In the genomic region with DNA sequence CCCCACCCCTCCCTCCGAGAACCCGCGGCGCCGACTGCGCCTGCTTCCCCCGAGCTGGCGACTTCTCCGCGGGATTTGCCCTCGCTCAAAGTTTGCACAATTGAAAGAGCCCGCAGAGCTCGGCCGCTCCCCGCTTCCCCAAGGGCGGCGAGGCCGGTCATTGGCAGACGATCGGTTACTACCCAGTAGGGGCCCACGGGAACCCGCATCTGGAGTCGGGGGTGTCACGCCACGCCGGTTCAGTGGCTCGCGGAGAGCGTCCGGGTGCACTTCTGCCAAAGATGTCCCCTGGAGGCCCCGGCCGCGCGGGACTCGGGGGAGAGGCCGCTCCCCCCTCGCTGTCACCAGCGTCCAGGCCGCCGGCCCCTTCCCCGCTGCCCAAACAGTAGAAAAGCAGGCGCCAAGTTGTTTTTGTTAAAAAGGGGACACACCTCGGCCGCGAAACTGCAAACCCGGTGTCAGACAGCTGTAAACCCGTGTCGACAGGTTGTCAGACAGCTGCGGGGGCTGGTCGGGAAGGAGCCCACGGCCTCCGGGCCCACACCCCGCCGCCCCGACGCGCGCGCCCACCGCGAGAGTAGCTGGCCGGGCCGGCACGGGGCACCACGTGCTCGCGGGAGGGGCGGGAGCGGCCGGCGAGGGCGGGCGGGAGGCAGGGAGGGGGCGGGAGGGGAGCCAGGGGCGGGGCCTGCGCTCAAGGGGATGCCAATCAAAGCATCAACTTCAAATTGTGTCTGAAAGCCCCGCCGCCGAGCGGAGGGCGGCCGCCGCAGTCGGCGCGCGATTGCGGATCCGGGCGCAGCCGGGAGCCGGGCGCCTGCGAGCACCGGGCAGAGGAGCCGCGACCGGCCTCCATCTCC, we compare ENCODE assay signal across 1 cellular context.
TF ChIP-seq lines count a peak whose summit lies in the region.

A gene (plus strand): TSS at position 731 of the 860 bp plus-strand sequence. CDS start 274 bp downstream, outside the sequence.

TF ChIP-seq in GM23338, 12 proteins besides CTCF, POLR2A, EP300 and RAD21 (continued from another document):
- TF ChIP-seq, protein P1, sequence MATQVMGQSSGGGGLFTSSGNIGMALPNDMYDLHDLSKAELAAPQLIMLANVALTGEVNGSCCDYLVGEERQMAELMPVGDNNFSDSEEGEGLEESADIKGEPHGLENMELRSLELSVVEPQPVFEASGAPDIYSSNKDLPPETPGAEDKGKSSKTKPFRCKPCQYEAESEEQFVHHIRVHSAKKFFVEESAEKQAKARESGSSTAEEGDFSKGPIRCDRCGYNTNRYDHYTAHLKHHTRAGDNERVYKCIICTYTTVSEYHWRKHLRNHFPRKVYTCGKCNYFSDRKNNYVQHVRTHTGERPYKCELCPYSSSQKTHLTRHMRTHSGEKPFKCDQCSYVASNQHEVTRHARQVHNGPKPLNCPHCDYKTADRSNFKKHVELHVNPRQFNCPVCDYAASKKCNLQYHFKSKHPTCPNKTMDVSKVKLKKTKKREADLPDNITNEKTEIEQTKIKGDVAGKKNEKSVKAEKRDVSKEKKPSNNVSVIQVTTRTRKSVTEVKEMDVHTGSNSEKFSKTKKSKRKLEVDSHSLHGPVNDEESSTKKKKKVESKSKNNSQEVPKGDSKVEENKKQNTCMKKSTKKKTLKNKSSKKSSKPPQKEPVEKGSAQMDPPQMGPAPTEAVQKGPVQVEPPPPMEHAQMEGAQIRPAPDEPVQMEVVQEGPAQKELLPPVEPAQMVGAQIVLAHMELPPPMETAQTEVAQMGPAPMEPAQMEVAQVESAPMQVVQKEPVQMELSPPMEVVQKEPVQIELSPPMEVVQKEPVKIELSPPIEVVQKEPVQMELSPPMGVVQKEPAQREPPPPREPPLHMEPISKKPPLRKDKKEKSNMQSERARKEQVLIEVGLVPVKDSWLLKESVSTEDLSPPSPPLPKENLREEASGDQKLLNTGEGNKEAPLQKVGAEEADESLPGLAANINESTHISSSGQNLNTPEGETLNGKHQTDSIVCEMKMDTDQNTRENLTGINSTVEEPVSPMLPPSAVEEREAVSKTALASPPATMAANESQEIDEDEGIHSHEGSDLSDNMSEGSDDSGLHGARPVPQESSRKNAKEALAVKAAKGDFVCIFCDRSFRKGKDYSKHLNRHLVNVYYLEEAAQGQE (IDR thresholded peaks at IDR 0.05; ENCODE audit: unreplicated experiment) = no peak
- TF ChIP-seq POLR2AphosphoS5 (IDR thresholded peaks at IDR 0.05; ENCODE audit: low read depth) (no peak), EZH2 (IDR thresholded peaks at IDR 0.05; ENCODE audit: low read depth, unreplicated experiment) (peak; percentile 83), CREB1 (CRISPR knock-in tag; IDR thresholded peaks at IDR 0.05; ENCODE audit: low read depth) (no peak), JUNB (IDR thresholded peaks at IDR 0.05; ENCODE audit: unreplicated experiment) (no peak), ZNF114 (CRISPR knock-in tag; IDR thresholded peaks at IDR 0.05) (no peak), STAT1 (IDR thresholded peaks at IDR 0.05; ENCODE audit: unreplicated experiment) (no peak), ZNF331 (CRISPR knock-in tag; IDR thresholded peaks at IDR 0.05; ENCODE audit: low read depth) (no peak), EZH2phosphoT487 (IDR thresholded peaks at IDR 0.05; ENCODE audit: unreplicated experiment) (peak; percentile 55)
- TF ChIP-seq, protein P2, sequence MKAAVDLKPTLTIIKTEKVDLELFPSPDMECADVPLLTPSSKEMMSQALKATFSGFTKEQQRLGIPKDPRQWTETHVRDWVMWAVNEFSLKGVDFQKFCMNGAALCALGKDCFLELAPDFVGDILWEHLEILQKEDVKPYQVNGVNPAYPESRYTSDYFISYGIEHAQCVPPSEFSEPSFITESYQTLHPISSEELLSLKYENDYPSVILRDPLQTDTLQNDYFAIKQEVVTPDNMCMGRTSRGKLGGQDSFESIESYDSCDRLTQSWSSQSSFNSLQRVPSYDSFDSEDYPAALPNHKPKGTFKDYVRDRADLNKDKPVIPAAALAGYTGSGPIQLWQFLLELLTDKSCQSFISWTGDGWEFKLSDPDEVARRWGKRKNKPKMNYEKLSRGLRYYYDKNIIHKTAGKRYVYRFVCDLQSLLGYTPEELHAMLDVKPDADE (IDR thresholded peaks at IDR 0.05) = no peak
